Comparison of ENCODE assay signal across 15 cellular contexts in the genomic region with DNA sequence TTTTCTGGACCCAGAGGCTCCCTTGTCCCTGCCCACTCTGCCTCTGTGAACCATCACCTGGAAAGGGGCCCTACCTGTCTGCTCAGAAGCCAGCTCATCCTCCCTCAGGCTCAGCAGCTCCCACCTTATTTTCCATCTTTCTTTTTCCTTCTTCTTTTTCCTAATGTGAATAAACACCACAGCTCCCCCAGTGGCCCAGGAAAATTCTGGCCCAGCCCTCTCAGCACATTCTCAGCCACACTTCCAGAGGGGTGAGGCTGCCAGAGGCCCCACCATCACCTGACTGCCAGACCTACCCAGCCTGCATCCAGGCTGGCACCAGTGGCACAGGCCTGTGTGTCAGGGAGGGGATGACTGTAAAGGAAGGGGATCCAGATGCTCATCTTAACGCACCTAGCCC. TPM values are rescaled to one million over a fixed set of nuclear protein-coding genes. Genes with fewer than 3 reads are reported as not detected.
DNase-seq lines count a peak whose midpoint lies in the region; ATAC-seq, FAIRE-seq and TF ChIP-seq lines count a peak whose summit lies in the region.
"Had no signal": no experiment of that assay in that cellular context is flagged by ENCODE, and none has a peak within 500 bp of the region (broad histone marks: within the 10 kb centered on the region; RNA-seq: fewer than 3 reads in every experiment).

No MANE protein-coding gene starts in this region.

- no peak overlapping the region for H3K9ac ChIP-seq in astrocyte (ENCODE audit: low read length)
- no peak overlapping the region for H3K9ac ChIP-seq in iPS-18a (ENCODE audit: low read length)
- H3K9ac ChIP-seq: BLaER1 had no signal

- no peak for ATAC-seq in stimulated activated naive CD8-positive, alpha-beta T cell treated with anti-CD3 and anti-CD28 coated beads, Interleukin-15, amount 100 ng/mL, for 72 hours
- ATAC-seq in stimulated activated naive CD8-positive, alpha-beta T cell treated with anti-CD3 and anti-CD28 coated beads, Interleukin-15, Interleukin-2, amounts not matched to agents 100 U/mL and 50 U/mL, for 24 hours = no peak
- no peak for ATAC-seq in natural killer cell treated with Interleukin-12 subunit alpha and Interleukin-12 subunit beta and Interleukin-15 and Interleukin-18, amount 100 ng/mL, for 72 hours
- ATAC-seq: gastrocnemius medialis had no signal

- H3F3A ChIP-seq in PC-9 (ENCODE audit: insufficient read depth, low read depth) = no peaks in the 10 kb centered on the region

- H3K4me2 ChIP-seq in astrocyte (ENCODE audit: low read length) (no peak overlapping the region), PC-9 (no peak overlapping the region)
- H3K4me2 ChIP-seq: BLaER1 had no signal

- H3K4me3 ChIP-seq in astrocyte (ENCODE audit: insufficient read depth, low read depth, low read length) (no peak overlapping the region), iPS-18a (ENCODE audit: low read length) (no peak overlapping the region), PC-9 (no peak overlapping the region)
- no peak overlapping the region for H3K4me3 ChIP-seq in effector memory CD4-positive, alpha-beta T cell (ENCODE audit: insufficient read depth, low read depth, low read length, poor library complexity, severe bottlenecking)
- H3K4me3 ChIP-seq: BLaER1, gastrocnemius medialis, lung had no signal

- POLR2A ChIA-PET in PC-9 (lab: Charles Lee; ENCODE audit: unreplicated experiment) = interaction anchor here (0.7 kb wide), 2 partner anchors 251 to 541 kb away, joined by 4 read pairs; no protein-coding TSS in a partner anchor

- H3K36me3 ChIP-seq in astrocyte (ENCODE audit: insufficient read depth, low read length) (no peaks in the 10 kb centered on the region), iPS-18a (ENCODE audit: control insufficient read depth, low read depth, low read length) (peaks cover 26% of the 10 kb centered on the region), PC-9 (ENCODE audit: low read depth) (no peaks in the 10 kb centered on the region)
- H3K36me3 ChIP-seq in effector memory CD4-positive, alpha-beta T cell (ENCODE audit: control insufficient read depth, insufficient read depth, low read length) = no peaks in the 10 kb centered on the region
- H3K36me3 ChIP-seq: gastrocnemius medialis had no signal

- H2AFZ ChIP-seq in astrocyte (ENCODE audit: low read depth, low read length) = no peak overlapping the region
- no peak overlapping the region for H2AFZ ChIP-seq in PC-9

- no peaks in the 10 kb centered on the region for H3K9me3 ChIP-seq in astrocyte (ENCODE audit: insufficient read depth, low read depth, low read length)
- H3K9me3 ChIP-seq in iPS-18a (ENCODE audit: control insufficient read depth, low read depth, low read length) = no peaks in the 10 kb centered on the region
- H3K9me3 ChIP-seq in effector memory CD4-positive, alpha-beta T cell (ENCODE audit: control insufficient read depth, low read length) = no peaks in the 10 kb centered on the region
- no peaks in the 10 kb centered on the region for H3K9me3 ChIP-seq in PC-9 (ENCODE audit: insufficient read depth, low read depth)
- H3K9me3 ChIP-seq: BLaER1, gastrocnemius medialis had no signal

- H3K9me2 ChIP-seq in PC-9 (ENCODE audit: insufficient read depth) = no peaks in the 10 kb centered on the region

- no peak for FAIRE-seq in astrocyte (lab: Jason Lieb, UNC)

- H3K27me3 Mint-ChIP-seq in stimulated activated naive CD8-positive, alpha-beta T cell treated with anti-CD3 and anti-CD28 coated beads, Interleukin-15, amount 100 ng/mL, for 72 hours = no peaks in the 10 kb centered on the region
- H3K27me3 Mint-ChIP-seq in astrocyte (ENCODE audit: low read depth, unreplicated experiment) = no peaks in the 10 kb centered on the region
- no peaks in the 10 kb centered on the region for H3K27me3 Mint-ChIP-seq in natural killer cell treated with Interleukin-12 subunit alpha and Interleukin-12 subunit beta and Interleukin-15 and Interleukin-18, amount 100 ng/mL, for 72 hours

- H3K4me3 Mint-ChIP-seq in stimulated activated naive CD8-positive, alpha-beta T cell treated with anti-CD3 and anti-CD28 coated beads, Interleukin-15, amount 100 ng/mL, for 72 hours = no peak overlapping the region
- H3K4me3 Mint-ChIP-seq in astrocyte (ENCODE audit: unreplicated experiment) = no peak overlapping the region
- no peak overlapping the region for H3K4me3 Mint-ChIP-seq in natural killer cell treated with Interleukin-12 subunit alpha and Interleukin-12 subunit beta and Interleukin-15 and Interleukin-18, amount 100 ng/mL, for 72 hours

- H3K27ac ChIP-seq in astrocyte (ENCODE audit: low read depth, low read length) (no peak overlapping the region), iPS-18a (ENCODE audit: low read length) (peak overlapping the region; percentile 37), PC-9 (no peak overlapping the region)
- no peak overlapping the region for H3K27ac ChIP-seq in effector memory CD4-positive, alpha-beta T cell (ENCODE audit: insufficient read depth, low read length, poor library complexity, severe bottlenecking)
- H3K27ac ChIP-seq: gastrocnemius medialis had no signal

- H3K27me3 ChIP-seq in astrocyte (ENCODE audit: insufficient read depth, low read length) (no peaks in the 10 kb centered on the region), iPS-18a (ENCODE audit: control insufficient read depth, insufficient read depth, low read length) (no peaks in the 10 kb centered on the region), PC-9 (ENCODE audit: insufficient read depth, low read depth) (no peaks in the 10 kb centered on the region)
- H3K27me3 ChIP-seq in effector memory CD4-positive, alpha-beta T cell (replicated peaks; ENCODE audit: control insufficient read depth, insufficient read depth, low read length, poor library complexity, severe bottlenecking) = no peaks in the 10 kb centered on the region
- H3K27me3 ChIP-seq: BLaER1, gastrocnemius medialis had no signal

- no peak for DNase-seq in stimulated activated naive CD8-positive, alpha-beta T cell treated with anti-CD3 and anti-CD28 coated beads, Interleukin-15, amount 100 ng/mL, for 72 hours
- no peak for DNase-seq in stimulated activated naive CD8-positive, alpha-beta T cell treated with anti-CD3 and anti-CD28 coated beads, Interleukin-15, Interleukin-2, amounts not matched to agents 100 U/mL and 50 U/mL, for 24 hours
- DNase-seq in astrocyte (ENCODE audit: low read depth) (no peak), PC-9 (no peak), AG08395 (ENCODE audit: low spot score) (no peak)
- no peak for DNase-seq in effector memory CD4-positive, alpha-beta T cell
- DNase-seq in natural killer cell treated with Interleukin-12 subunit alpha and Interleukin-12 subunit beta and Interleukin-15 and Interleukin-18, amount 100 ng/mL, for 72 hours (ENCODE audit: low spot score) = no peak
- DNase-seq: activated naive CD4-positive, alpha-beta T cell treated with anti-CD3 and anti-CD28 coated beads, Interleukin-2, amount 50 U/mL, for 16 hours; cortex of kidney; gastrocnemius medialis; NCI-H2081; T-helper 1 cell had no signal

- peaks cover 48% of the 10 kb centered on the region for H3K36me3 Mint-ChIP-seq in astrocyte (ENCODE audit: low read depth, unreplicated experiment)
- H3K36me3 Mint-ChIP-seq in natural killer cell treated with Interleukin-12 subunit alpha and Interleukin-12 subunit beta and Interleukin-15 and Interleukin-18, amount 100 ng/mL, for 72 hours = no peaks in the 10 kb centered on the region

- H3K79me2 ChIP-seq in astrocyte (ENCODE audit: insufficient read depth, low read length) = no peaks in the 10 kb centered on the region
- H3K79me2 ChIP-seq in PC-9 (ENCODE audit: low read depth) = no peaks in the 10 kb centered on the region

- intact Hi-C loops in PC-9 (cut with micrococcal nuclease; ENCODE audit: unreplicated experiment) = no loop called here

- CTCF ChIA-PET in PC-9 (lab: Charles Lee) = no interaction called here

- no peaks in the 10 kb centered on the region for H3K4me1 ChIP-seq in astrocyte (ENCODE audit: insufficient read depth, low read length)
- H3K4me1 ChIP-seq in iPS-18a (ENCODE audit: control insufficient read depth, low read depth, low read length) = peaks cover 6% of the 10 kb centered on the region
- no peaks in the 10 kb centered on the region for H3K4me1 ChIP-seq in effector memory CD4-positive, alpha-beta T cell (ENCODE audit: control insufficient read depth, insufficient read depth, low read length, poor library complexity, severe bottlenecking)
- no peaks in the 10 kb centered on the region for H3K4me1 ChIP-seq in PC-9 (replicated peaks; ENCODE audit: insufficient read depth)
- H3K4me1 ChIP-seq: gastrocnemius medialis had no signal

- H4K20me1 ChIP-seq in astrocyte (ENCODE audit: insufficient read depth, low read length) (no peaks in the 10 kb centered on the region), PC-9 (ENCODE audit: insufficient read depth) (no peaks in the 10 kb centered on the region)
- H4K20me1 ChIP-seq: BLaER1 had no signal

- TF ChIP-seq CTCF in astrocyte (IDR thresholded peaks at IDR 0.05; ENCODE audit: insufficient read depth, low read depth, low read length) (peak; percentile 11), PC-9 (conservative IDR thresholded peaks at IDR 0.05) (no peak)

- no peaks in the 10 kb centered on the region for H3K4me1 Mint-ChIP-seq in stimulated activated naive CD8-positive, alpha-beta T cell treated with anti-CD3 and anti-CD28 coated beads, Interleukin-15, amount 100 ng/mL, for 72 hours
- H3K4me1 Mint-ChIP-seq in astrocyte (ENCODE audit: low read depth, unreplicated experiment) = peaks cover 9% of the 10 kb centered on the region
- H3K4me1 Mint-ChIP-seq in natural killer cell treated with Interleukin-12 subunit alpha and Interleukin-12 subunit beta and Interleukin-15 and Interleukin-18, amount 100 ng/mL, for 72 hours (ENCODE audit: low read depth in 2 of 2) = no peaks in the 10 kb centered on the region

- peak overlapping the region; percentile 68 to 84 for H3K27ac Mint-ChIP-seq in stimulated activated naive CD8-positive, alpha-beta T cell treated with anti-CD3 and anti-CD28 coated beads, Interleukin-15, amount 100 ng/mL, for 72 hours
- H3K27ac Mint-ChIP-seq in astrocyte (ENCODE audit: unreplicated experiment) = no peak overlapping the region
- no peak overlapping the region for H3K27ac Mint-ChIP-seq in natural killer cell treated with Interleukin-12 subunit alpha and Interleukin-12 subunit beta and Interleukin-15 and Interleukin-18, amount 100 ng/mL, for 72 hours

- H3K9me3 Mint-ChIP-seq in stimulated activated naive CD8-positive, alpha-beta T cell treated with anti-CD3 and anti-CD28 coated beads, Interleukin-15, amount 100 ng/mL, for 72 hours = no peaks in the 10 kb centered on the region
- no peaks in the 10 kb centered on the region for H3K9me3 Mint-ChIP-seq in astrocyte (ENCODE audit: unreplicated experiment)
- no peaks in the 10 kb centered on the region for H3K9me3 Mint-ChIP-seq in natural killer cell treated with Interleukin-12 subunit alpha and Interleukin-12 subunit beta and Interleukin-15 and Interleukin-18, amount 100 ng/mL, for 72 hours

- BruUV-seq in PC-9 (replicated peaks; lab: Mats Ljungman, UMichigan) = no TSS peak

RNA-seq across cellular contexts. Expression of gene ZFHX2, which starts 23.0 kb away (rescaled TPM):
- total RNA-seq in astrocyte (27.3 TPM in 2 replicates), PC-9 (2021) (3.7 and 5.3 TPM in 2 replicates)
- total RNA-seq in natural killer cell treated with Interleukin-12 subunit alpha and Interleukin-12 subunit beta and Interleukin-15 and Interleukin-18, amount 100 ng/mL, for 72 hours = 1 to 10 TPM; 2.8 to 4.9 TPM

RNA-seq across cellular contexts. Expression of gene THTPA, which starts 27.5 kb away (rescaled TPM):
- total RNA-seq in astrocyte (6.8 and 8.1 TPM in 2 replicates), PC-9 (2021) (3.4 and 4.1 TPM in 2 replicates)
- 10 to 100 TPM; 10.6 to 11.7 TPM for total RNA-seq in natural killer cell treated with Interleukin-12 subunit alpha and Interleukin-12 subunit beta and Interleukin-15 and Interleukin-18, amount 100 ng/mL, for 72 hours

RNA-seq across cellular contexts. Expression of gene AP1G2, which starts 39.0 kb away (rescaled TPM):
- total RNA-seq in astrocyte (73.6 and 80.9 TPM in 2 replicates), PC-9 (2021) (128 and 160 TPM in 2 replicates)
- 100 to 1,000 TPM; 151 to 229 TPM for total RNA-seq in natural killer cell treated with Interleukin-12 subunit alpha and Interleukin-12 subunit beta and Interleukin-15 and Interleukin-18, amount 100 ng/mL, for 72 hours

RNA-seq across cellular contexts. Expression of gene JPH4, which starts 50.0 kb away (rescaled TPM):
- 0.87 and 1.1 TPM in 2 replicates for total RNA-seq in astrocyte
- total RNA-seq in PC-9 (2021) = not detected in 2 replicates
- under 1 TPM in 1 of 2 donors, not detected in 1; 0.07 TPM for total RNA-seq in natural killer cell treated with Interleukin-12 subunit alpha and Interleukin-12 subunit beta and Interleukin-15 and Interleukin-18, amount 100 ng/mL, for 72 hours

RNA-seq across cellular contexts. Expression of gene NGDN, which starts 59.1 kb away (rescaled TPM):
- 28.6 and 31.2 TPM in 2 replicates for total RNA-seq in astrocyte
- total RNA-seq in PC-9 (2021) = 23.1 and 27.6 TPM in 2 replicates
- 10 to 100 TPM; 65.6 to 65.7 TPM for total RNA-seq in natural killer cell treated with Interleukin-12 subunit alpha and Interleukin-12 subunit beta and Interleukin-15 and Interleukin-18, amount 100 ng/mL, for 72 hours

Comparison
In these comparisons a context has a peak if more than half of its experiments do, and no peak if none do; other contexts are left out.
1. H3K27ac Mint-ChIP-seq: peak in stimulated activated naive CD8-positive, alpha-beta T cell treated with anti-CD3 and anti-CD28 coated beads, Interleukin-15, amount 100 ng/mL, for 72 hours (2 of 2); none in astrocyte (single experiment) and natural killer cell treated with Interleukin-12 subunit alpha and Interleukin-12 subunit beta and Interleukin-15 and Interleukin-18, amount 100 ng/mL, for 72 hours (0 of 2).